10 cellular contexts compared by ENCODE assay signal in genomic region chr1:44784094-44785026, GRCh38. TPM values are rescaled to one million over a fixed set of nuclear protein-coding genes. Genes with fewer than 3 reads are reported as not detected.
DNase-seq lines count a peak whose midpoint lies in the region; ATAC-seq, FAIRE-seq and TF ChIP-seq lines count a peak whose summit lies in the region.
"Had no signal": no experiment of that assay in that cellular context is flagged by ENCODE, and none has a peak within 500 bp of the region (broad histone marks: within the 10 kb centered on the region; RNA-seq: fewer than 3 reads in every experiment).

No MANE protein-coding gene starts in this region.

- H3K36me3 Mint-ChIP-seq in CD8-positive, alpha-beta memory T cell = peaks cover 5 to 27% (median 9%) of the 10 kb centered on the region in 3 donors
- peaks cover 12% of the 10 kb centered on the region for H3K36me3 Mint-ChIP-seq in type B pancreatic cell

- ATAC-seq in lower lobe of right lung (peak; percentile 42 to 44), omental fat pad (ENCODE audit: low FRiP score) (no peak), GM18909 (IDR thresholded peaks at IDR 0.05; ENCODE audit: poor library complexity, unreplicated experiment) (no peak)

- H3K9me3 ChIP-seq in CD8-positive, alpha-beta memory T cell (ENCODE audit: low read length) = no peaks in the 10 kb centered on the region
- H3K9me3 ChIP-seq in lower lobe of right lung = no peaks in the 10 kb centered on the region

- peak overlapping the region; percentile 47 for H3K27ac ChIP-seq in CD8-positive, alpha-beta memory T cell (ENCODE audit: low read depth, low read length)
- H3K27ac ChIP-seq in lower lobe of right lung = peak overlapping the region; percentile 46

- peaks cover 5% of the 10 kb centered on the region for H3K36me3 ChIP-seq in CD8-positive, alpha-beta memory T cell (ENCODE audit: insufficient read depth, low read length)
- H3K36me3 ChIP-seq in bronchial epithelial cell (ENCODE audit: control insufficient read depth, insufficient read depth, low read length) (peaks cover 3% of the 10 kb centered on the region), lower lobe of right lung (peaks cover 24% of the 10 kb centered on the region)

- no peak for FAIRE-seq in bronchial epithelial cell (lab: Jason Lieb, UNC)
- FAIRE-seq: frontal cortex had no signal

- no peaks in the 10 kb centered on the region for H3K9me3 Mint-ChIP-seq in CD8-positive, alpha-beta memory T cell
- H3K9me3 Mint-ChIP-seq in type B pancreatic cell = no peaks in the 10 kb centered on the region

- no peaks in the 10 kb centered on the region for H3K27me3 Mint-ChIP-seq in CD8-positive, alpha-beta memory T cell
- H3K27me3 Mint-ChIP-seq in type B pancreatic cell = no peaks in the 10 kb centered on the region

- TF ChIP-seq CTCF in bronchial epithelial cell (IDR thresholded peaks at IDR 0.05; ENCODE audit: insufficient read depth, low read length, severe bottlenecking) = peak; percentile 11
- TF ChIP-seq CTCF in lower lobe of right lung (IDR thresholded peaks at IDR 0.05) = no peak
- TF ChIP-seq CTCF in type B pancreatic cell (conservative IDR thresholded peaks at IDR 0.05) = peak; percentile 17
- no peak for TF ChIP-seq CTCF in omental fat pad (IDR thresholded peaks at IDR 0.05)

- intact Hi-C loops in lower lobe of right lung (cut with DNase I) = no loop called here

- peak overlapping the region; percentile 53 for H3K4me3 ChIP-seq in CD8-positive, alpha-beta memory T cell (ENCODE audit: low read length)
- peak overlapping the region; percentile 31 for H3K4me3 ChIP-seq in bronchial epithelial cell (ENCODE audit: low read depth, low read length)
- peak overlapping the region; percentile 56 for H3K4me3 ChIP-seq in lower lobe of right lung

- no peaks in the 10 kb centered on the region for H3K27me3 ChIP-seq in CD8-positive, alpha-beta memory T cell (ENCODE audit: insufficient read depth, low read length, poor library complexity, severe bottlenecking)
- H3K27me3 ChIP-seq in bronchial epithelial cell (ENCODE audit: control insufficient read depth, insufficient read depth, low read length) = no peaks in the 10 kb centered on the region
- H3K27me3 ChIP-seq in lower lobe of right lung (ENCODE audit: low read depth) = no peaks in the 10 kb centered on the region

- peak overlapping the region; percentile 59 to 96 (median 86) for H3K27ac Mint-ChIP-seq in CD8-positive, alpha-beta memory T cell
- peak overlapping the region; percentile 50 for H3K27ac Mint-ChIP-seq in type B pancreatic cell

- POLR2A ChIA-PET in CD8-positive, alpha-beta memory T cell (lab: Charles Lee) = interaction anchor here (0.7 to 5.8 kb wide), 5 partner anchors 9 to 237 kb away, joined by 3 to 49 read pairs (median 3); partner anchors contain the start of genes PLK3, RNU5D-1 and RPS8

- DNase-seq in CD8-positive, alpha-beta memory T cell = peak in 4 of 5 donors; percentile 35 to 58 (median 40)
- DNase-seq in HuH-7.5 (ENCODE audit: low spot score) = peak; percentile 32
- no peak for DNase-seq in bronchial epithelial cell (ENCODE audit: low read depth)
- no peak for DNase-seq in lower lobe of right lung
- DNase-seq in type B pancreatic cell (ENCODE audit: extremely low spot score, unreplicated experiment) = no peak
- DNase-seq in omental fat pad (ENCODE audit: low spot score) = no peak
- no peak for DNase-seq in stimulated activated CD4-positive, alpha-beta T cell treated with anti-CD3 and anti-CD28 coated beads, Interleukin-4, amount 100 ng/mL, for 24 hours

- H3K4me1 Mint-ChIP-seq in CD8-positive, alpha-beta memory T cell = peaks cover 29 to 36% (median 30%) of the 10 kb centered on the region in 3 donors
- peaks cover 23% of the 10 kb centered on the region for H3K4me1 Mint-ChIP-seq in type B pancreatic cell (ENCODE audit: unreplicated experiment)

- peaks cover 29% of the 10 kb centered on the region for H3K4me1 ChIP-seq in CD8-positive, alpha-beta memory T cell (ENCODE audit: insufficient read depth, low read length)
- peaks cover 35% of the 10 kb centered on the region for H3K4me1 ChIP-seq in lower lobe of right lung

- CTCF ChIA-PET in CD8-positive, alpha-beta memory T cell (lab: Charles Lee) = interaction anchor here (0.7 to 5.9 kb wide), 11 partner anchors 8 to 234 kb away, joined by 3 to 39 read pairs (median 5); partner anchors contain the start of genes BTBD19, HECTD3, PLK3 and RPS8

- H3K4me3 Mint-ChIP-seq in CD8-positive, alpha-beta memory T cell = peak overlapping the region; percentile 77 to 93 (median 82)
- peak overlapping the region; percentile 79 for H3K4me3 Mint-ChIP-seq in type B pancreatic cell

RNA-seq across cellular contexts. Expression of gene BEST4, which starts 3.6 kb away (rescaled TPM):
- total RNA-seq in CD8-positive, alpha-beta memory T cell = 1 to 10 TPM; 1.2 to 1.4 TPM
- polyA plus RNA-seq in CD8-positive, alpha-beta memory T cell = 0.54 TPM
- 0.13 TPM in 1 of 2 replicates, not detected in the other for total RNA-seq in bronchial epithelial cell
- 1.7 TPM for total RNA-seq in lower lobe of right lung
- total RNA-seq in type B pancreatic cell (ENCODE audit: low replicate concordance) = 0.48 and 0.99 TPM in 2 replicates
- total RNA-seq in omental fat pad = under 1 TPM in 1 of 4 donors, not detected in 3; 0.24 TPM
- total RNA-seq: HT1080 had no signal

RNA-seq across cellular contexts. Expression of gene RPS8, which starts 9.0 kb away (rescaled TPM):
- total RNA-seq in CD8-positive, alpha-beta memory T cell = 1,000 to 10,000 TPM; 2,426 to 2,465 TPM
- polyA plus RNA-seq in CD8-positive, alpha-beta memory T cell = 972 TPM
- total RNA-seq in bronchial epithelial cell (2,098 and 3,387 TPM in 2 replicates), lower lobe of right lung (1,341 TPM), type B pancreatic cell (ENCODE audit: low replicate concordance) (2,494 and 2,620 TPM in 2 replicates), omental fat pad (1,000 to 10,000 TPM; 1,945 to 2,684 (median 2,276) TPM)

RNA-seq across cellular contexts. Expression of gene PLK3, which starts 15.8 kb away (rescaled TPM):
- 100 to 1,000 TPM; 104 to 114 TPM for total RNA-seq in CD8-positive, alpha-beta memory T cell
- polyA plus RNA-seq in CD8-positive, alpha-beta memory T cell = 22.5 TPM
- total RNA-seq in bronchial epithelial cell (14.2 and 19.5 TPM in 2 replicates), lower lobe of right lung (27.7 TPM), type B pancreatic cell (ENCODE audit: low replicate concordance) (18.5 and 39.1 TPM in 2 replicates), omental fat pad (100 to 1,000 TPM in 1 of 4 donors, 10 to 100 TPM in 3; 27.6 to 156 (median 73.9) TPM)

RNA-seq across cellular contexts. Expression of gene DYNLT4, which starts 22.8 kb away (rescaled TPM):
- total RNA-seq in CD8-positive, alpha-beta memory T cell = under 1 TPM; 0.28 to 0.31 TPM
- not detected for polyA plus RNA-seq in CD8-positive, alpha-beta memory T cell
- total RNA-seq in bronchial epithelial cell (not detected in 2 replicates), lower lobe of right lung (5.2 TPM), type B pancreatic cell (ENCODE audit: low replicate concordance) (1.1 TPM in 1 of 2 replicates, not detected in the other), omental fat pad (1 to 10 TPM in 1 of 4 donors, under 1 TPM in 1, not detected in 2; 0.65 to 6.3 TPM)
- total RNA-seq: frontal cortex, HT1080 had no signal

RNA-seq across cellular contexts. Expression of gene BTBD19, which starts 24.0 kb away (rescaled TPM):
- total RNA-seq in CD8-positive, alpha-beta memory T cell = 1 to 10 TPM; 7.3 to 7.8 TPM
- 0.24 TPM for polyA plus RNA-seq in CD8-positive, alpha-beta memory T cell
- total RNA-seq in bronchial epithelial cell (0.53 and 0.77 TPM in 2 replicates), lower lobe of right lung (8.7 TPM), type B pancreatic cell (ENCODE audit: low replicate concordance) (7.0 and 10.3 TPM in 2 replicates), omental fat pad (10 to 100 TPM in 2 of 4 donors, 1 to 10 TPM in 2; 7.5 to 29.8 (median 12.2) TPM)

Comparison
In these comparisons a context has a peak if more than half of its experiments do, and no peak if none do; other contexts are left out.
1. DNase-seq: peak in CD8-positive, alpha-beta memory T cell (4 of 5) and HuH-7.5 (single experiment); none in bronchial epithelial cell (single experiment), lower lobe of right lung (single experiment), type B pancreatic cell (single experiment), omental fat pad (single experiment) and stimulated activated CD4-positive, alpha-beta T cell treated with anti-CD3 and anti-CD28 coated beads, Interleukin-4, amount 100 ng/mL, for 24 hours (single experiment).
2. CTCF ChIP-seq: peak in bronchial epithelial cell (single experiment) and type B pancreatic cell (single experiment); none in lower lobe of right lung (single experiment) and omental fat pad (0 of 3).
3. ATAC-seq: peak in lower lobe of right lung (2 of 2); none in omental fat pad (single experiment) and GM18909 (single experiment).
4. Peak in every context shown above with its lines, with median percentiles within 50 percentile points of each other: H3K4me3 ChIP-seq.